9 cellular contexts compared by ENCODE assay signal in genomic region chr2:240468300-240469238, GRCh38. TPM values are rescaled to one million over a fixed set of nuclear protein-coding genes. Genes with fewer than 3 reads are reported as not detected.
DNase-seq lines count a peak whose midpoint lies in the region; TF ChIP-seq lines count a peak whose summit lies in the region.
"Had no signal": no experiment of that assay in that cellular context is flagged by ENCODE, and none has a peak within 500 bp of the region (broad histone marks: within the 10 kb centered on the region; RNA-seq: fewer than 3 reads in every experiment).

No MANE protein-coding gene starts in this region.

- peaks cover 0 to 12% (median 4%) of the 10 kb centered on the region in 7 donors for H3K9me3 Mint-ChIP-seq in CD14-positive monocyte

- 56% methylated on average over 20 of the region's 20 CpGs for WGBS in prostate gland

- peak; percentile 38 for DNase-seq in CD14-positive monocyte (ENCODE audit: low spot score)
- peak; percentile 71 for DNase-seq in H7
- DNase-seq in cardiac septum (ENCODE audit: low spot score): peak; percentile 71
- DNase-seq in prostate gland (ENCODE audit: low spot score): peak; percentile 2
- no peak for DNase-seq in HUDEP-2 (lab: John Stamatoyannopoulos, UW; ENCODE audit: unreplicated experiment in 76 of 76)
- no peak for DNase-seq in stimulated activated CD4-positive, alpha-beta T cell treated with anti-CD3 and anti-CD28 coated beads, Interleukin-12 subunit alpha, Interleukin-12 subunit beta, amount 100 ng/mL, for 4 hours
- DNase-seq in inferior parietal cortex (ENCODE audit: extremely low spot score): no peak

- no peaks in the 10 kb centered on the region for H3K27me3 Mint-ChIP-seq in CD14-positive monocyte (ENCODE audit: low read depth in 3 of 3)

- H3K9me3 ChIP-seq in prostate gland: no peaks in the 10 kb centered on the region
- H3K9me3 ChIP-seq: thyroid gland had no signal

- no peak overlapping the region for H3K27ac ChIP-seq in prostate gland
- H3K27ac ChIP-seq: skin epidermis, thyroid gland had no signal

- peaks cover 12% of the 10 kb centered on the region for H3K4me1 Mint-ChIP-seq in CD14-positive monocyte

- H3K36me3 ChIP-seq in H7 (replicated peaks; ENCODE audit: control insufficient read depth, insufficient read depth, low read length): peaks cover 3% of the 10 kb centered on the region
- H3K36me3 ChIP-seq in prostate gland: no peaks in the 10 kb centered on the region
- H3K36me3 ChIP-seq: thyroid gland had no signal

- peaks cover 3 to 7% of the 10 kb centered on the region in 2 donors for H3K36me3 Mint-ChIP-seq in CD14-positive monocyte

- TF ChIP-seq CTCF in CD14-positive monocyte (IDR thresholded peaks at IDR 0.05): no peak
- TF ChIP-seq CTCF in prostate gland (IDR thresholded peaks at IDR 0.05): no peak

- no peaks in the 10 kb centered on the region for H3K4me1 ChIP-seq in prostate gland (replicated peaks)
- H3K4me1 ChIP-seq: thyroid gland had no signal

- no peak overlapping the region for H3K4me3 Mint-ChIP-seq in CD14-positive monocyte

- H3K27me3 ChIP-seq in H7 (ENCODE audit: control insufficient read depth, insufficient read depth, low read length) (no peaks in the 10 kb centered on the region), prostate gland (replicated peaks; ENCODE audit: insufficient read depth) (no peaks in the 10 kb centered on the region)
- H3K27me3 ChIP-seq: thyroid gland had no signal

- intact Hi-C loops in CD14-positive monocyte (cut with micrococcal nuclease): no loop called here
- intact Hi-C loops in cardiac septum (cut with DNase I): no loop called here
- intact Hi-C loops in prostate gland (cut with DNase I): no loop called here

- TF ChIP-seq POLR2A in prostate gland (IDR thresholded peaks at IDR 0.05): no peak

- no peak overlapping the region for H3K27ac Mint-ChIP-seq in CD14-positive monocyte

- H3K4me3 ChIP-seq in H7 (ENCODE audit: insufficient read depth, low read depth, low read length) (no peak overlapping the region), prostate gland (no peak overlapping the region)
- H3K4me3 ChIP-seq: skin epidermis, thyroid gland had no signal

RNA-seq across cellular contexts. Expression of gene GPC1, which starts 33.1 kb away (rescaled TPM):
- not detected for polyA plus RNA-seq in CD14-positive monocyte
- total RNA-seq in H7 (2014; rRNA removed; shearing (Covaris generic)): 28.4 and 32.0 TPM in 2 replicates
- 291 TPM for total RNA-seq in cardiac septum
- 100 to 1,000 TPM in 1 of 2 donors, 10 to 100 TPM in 1; 80.7 to 447 TPM for total RNA-seq in prostate gland

Comparison
In these comparisons a context has a peak if more than half of its experiments do, and no peak if none do; other contexts are left out.
1. DNase-seq: peak in CD14-positive monocyte (single experiment), H7 (single experiment), cardiac septum (single experiment) and prostate gland (single experiment); none in HUDEP-2 (0 of 76), stimulated activated CD4-positive, alpha-beta T cell treated with anti-CD3 and anti-CD28 coated beads, Interleukin-12 subunit alpha, Interleukin-12 subunit beta, amount 100 ng/mL, for 4 hours (single experiment) and inferior parietal cortex (single experiment).